1 cellular context compared by ENCODE assay signal in genomic region chr7:5238500-5238899, GRCh38.
TF ChIP-seq lines count a peak whose summit lies in the region.

No MANE protein-coding gene starts in this region.

TF ChIP-seq in HepG2, 621 proteins besides CTCF, POLR2A, EP300 and RAD21 (continued from another document and continues in another):
- peak; percentile 35; the same call in 1 of the 2 replicates for TF ChIP-seq PATZ1 (CRISPR knock-in tag; IDR thresholded peaks at IDR 0.05)
- TF ChIP-seq MED13 (CRISPR knock-in tag; IDR thresholded peaks at IDR 0.05) = no peak
- TF ChIP-seq RFX3 (CRISPR knock-in tag; IDR thresholded peaks at IDR 0.05) = no peak
- no peak for TF ChIP-seq ZSCAN30 (CRISPR knock-in tag; IDR thresholded peaks at IDR 0.05)
- TF ChIP-seq SYNCRIP (IDR thresholded peaks at IDR 0.05; ENCODE audit: insufficient read depth, low read depth, low read length) = no peak
- peak; percentile 82; the same call in 1 of the 2 replicates for TF ChIP-seq ZNF292 (CRISPR knock-in tag; IDR thresholded peaks at IDR 0.05; ENCODE audit: borderline replicate concordance, low read depth)
- no peak for TF ChIP-seq USF2 (IDR thresholded peaks at IDR 0.05; ENCODE audit: low read depth, low read length)
- TF ChIP-seq USF2 (CRISPR knock-in tag; IDR thresholded peaks at IDR 0.05; ENCODE audit: borderline replicate concordance) = peak; percentile 24; the same call in 1 of the 2 replicates
- TF ChIP-seq HMGXB3 (CRISPR knock-in tag; IDR thresholded peaks at IDR 0.05; ENCODE audit: borderline replicate concordance) = no peak
- no peak for TF ChIP-seq ZNF333 (CRISPR knock-in tag; IDR thresholded peaks at IDR 0.05; ENCODE audit: borderline replicate concordance)
- peak; percentile 27; the same call in 1 of the 2 replicates for TF ChIP-seq ZNF547 (CRISPR knock-in tag; IDR thresholded peaks at IDR 0.05)
- TF ChIP-seq ZNF546 (CRISPR knock-in tag; conservative IDR thresholded peaks at IDR 0.05) = no peak
- TF ChIP-seq ZMYM3 (CRISPR knock-in tag; IDR thresholded peaks at IDR 0.05) = peak; percentile 97
- peak; percentile 27; the same call in 1 of the 2 replicates for TF ChIP-seq FOXC1 (CRISPR knock-in tag; IDR thresholded peaks at IDR 0.05; ENCODE audit: borderline replicate concordance)
- TF ChIP-seq ZNF274 (CRISPR knock-in tag; IDR thresholded peaks at IDR 0.05) = peak; percentile 69; the same call in 1 of the 2 replicates
- peak; percentile 66; the same call in 1 of the 2 replicates for TF ChIP-seq SALL1 (CRISPR knock-in tag; IDR thresholded peaks at IDR 0.05)
- TF ChIP-seq PITX1 (CRISPR knock-in tag; IDR thresholded peaks at IDR 0.05) = peak; percentile 69; the same call in 1 of the 2 replicates
- no peak for TF ChIP-seq ZNF749 (CRISPR knock-in tag; IDR thresholded peaks at IDR 0.05; ENCODE audit: borderline replicate concordance)
- TF ChIP-seq ZSCAN9 (CRISPR knock-in tag; IDR thresholded peaks at IDR 0.05; ENCODE audit: borderline replicate concordance) = no peak
- TF ChIP-seq TFDP2 (CRISPR knock-in tag; IDR thresholded peaks at IDR 0.05) = peak; percentile 79
- no peak for TF ChIP-seq PRMT3 (CRISPR knock-in tag; IDR thresholded peaks at IDR 0.05; ENCODE audit: borderline replicate concordance, low read depth)
- TF ChIP-seq HNF4A (CRISPR knock-in tag; IDR thresholded peaks at IDR 0.05) = peak; percentile 94
- peak; percentile 81; the same call in 1 of the 2 replicates for TF ChIP-seq ZNF605 (CRISPR knock-in tag; IDR thresholded peaks at IDR 0.05)
- no peak for TF ChIP-seq ZNF343 (CRISPR knock-in tag; IDR thresholded peaks at IDR 0.05)
- peak; percentile 71; the same call in 1 of the 2 replicates for TF ChIP-seq MTA1 (CRISPR knock-in tag; IDR thresholded peaks at IDR 0.05; ENCODE audit: borderline replicate concordance)
- TF ChIP-seq FOXO1 (CRISPR knock-in tag; IDR thresholded peaks at IDR 0.05) = peak; percentile 10; the same call in 1 of the 2 replicates
- TF ChIP-seq ZNF263 (CRISPR knock-in tag; IDR thresholded peaks at IDR 0.05) = peak; percentile 29; the same call in 1 of the 2 replicates
- no peak for TF ChIP-seq ZNF615 (CRISPR knock-in tag; IDR thresholded peaks at IDR 0.05; ENCODE audit: borderline replicate concordance)
- no peak for TF ChIP-seq DZIP1 (CRISPR knock-in tag; IDR thresholded peaks at IDR 0.05)
- no peak for TF ChIP-seq ATF7-NPFF (CRISPR knock-in tag; IDR thresholded peaks at IDR 0.05; ENCODE audit: low read depth)
- 0 out of 2 replicates have a peak, but pooled peaks have one; percentile 40 for TF ChIP-seq HINFP (CRISPR knock-in tag; IDR thresholded peaks at IDR 0.05; ENCODE audit: low read depth)
- TF ChIP-seq ZHX1 (CRISPR knock-in tag; IDR thresholded peaks at IDR 0.05; ENCODE audit: low read depth) = 0 out of 2 replicates have a peak, but pooled peaks have one; percentile 28
- peak; percentile 68 for TF ChIP-seq RXRA (CRISPR knock-in tag; IDR thresholded peaks at IDR 0.05)
- 0 out of 2 replicates have a peak, but pooled peaks have one; percentile 60 for TF ChIP-seq ZNF772 (CRISPR knock-in tag; IDR thresholded peaks at IDR 0.05)
- TF ChIP-seq CENPX (CRISPR knock-in tag; IDR thresholded peaks at IDR 0.05) = no peak
- 0 out of 2 replicates have a peak, but pooled peaks have one; percentile 40 for TF ChIP-seq ZNF670 (CRISPR knock-in tag; IDR thresholded peaks at IDR 0.05; ENCODE audit: borderline replicate concordance)
- TF ChIP-seq SOX6 (IDR thresholded peaks at IDR 0.05) = no peak
- TF ChIP-seq SOX6 (CRISPR knock-in tag; IDR thresholded peaks at IDR 0.05) = 0 out of 2 replicates have a peak, but pooled peaks have one; percentile 10
- peak in 1 of 2 experiments; percentile 33; a peak in 1 of 4 replicates for TF ChIP-seq NR2F1 (CRISPR knock-in tag; IDR thresholded peaks at IDR 0.05)
- TF ChIP-seq ZFP36L2 (CRISPR knock-in tag; IDR thresholded peaks at IDR 0.05) = no peak
- peak; percentile 96 for TF ChIP-seq ZNF800 (CRISPR knock-in tag; IDR thresholded peaks at IDR 0.05)
- TF ChIP-seq ZNF619 (CRISPR knock-in tag; IDR thresholded peaks at IDR 0.05) = no peak
- TF ChIP-seq CEBPB (IDR thresholded peaks at IDR 0.05; ENCODE audit: borderline replicate concordance, low read depth, low read length) = no peak
- peak; percentile 73 for TF ChIP-seq HNF4G (IDR thresholded peaks at IDR 0.05; ENCODE audit: borderline replicate concordance, low read depth, low read length)
- peak; percentile 88 for TF ChIP-seq HNF4G (CRISPR knock-in tag; IDR thresholded peaks at IDR 0.05; ENCODE audit: borderline replicate concordance, low read depth)
- no peak for TF ChIP-seq ZNF577 (CRISPR knock-in tag; IDR thresholded peaks at IDR 0.05; ENCODE audit: borderline replicate concordance, low read depth)
- TF ChIP-seq ZNF839 (CRISPR knock-in tag; IDR thresholded peaks at IDR 0.05; ENCODE audit: borderline replicate concordance) = 0 out of 2 replicates have a peak, but pooled peaks have one; percentile 42
